21 cellular contexts compared by ENCODE assay signal in the genomic region with DNA sequence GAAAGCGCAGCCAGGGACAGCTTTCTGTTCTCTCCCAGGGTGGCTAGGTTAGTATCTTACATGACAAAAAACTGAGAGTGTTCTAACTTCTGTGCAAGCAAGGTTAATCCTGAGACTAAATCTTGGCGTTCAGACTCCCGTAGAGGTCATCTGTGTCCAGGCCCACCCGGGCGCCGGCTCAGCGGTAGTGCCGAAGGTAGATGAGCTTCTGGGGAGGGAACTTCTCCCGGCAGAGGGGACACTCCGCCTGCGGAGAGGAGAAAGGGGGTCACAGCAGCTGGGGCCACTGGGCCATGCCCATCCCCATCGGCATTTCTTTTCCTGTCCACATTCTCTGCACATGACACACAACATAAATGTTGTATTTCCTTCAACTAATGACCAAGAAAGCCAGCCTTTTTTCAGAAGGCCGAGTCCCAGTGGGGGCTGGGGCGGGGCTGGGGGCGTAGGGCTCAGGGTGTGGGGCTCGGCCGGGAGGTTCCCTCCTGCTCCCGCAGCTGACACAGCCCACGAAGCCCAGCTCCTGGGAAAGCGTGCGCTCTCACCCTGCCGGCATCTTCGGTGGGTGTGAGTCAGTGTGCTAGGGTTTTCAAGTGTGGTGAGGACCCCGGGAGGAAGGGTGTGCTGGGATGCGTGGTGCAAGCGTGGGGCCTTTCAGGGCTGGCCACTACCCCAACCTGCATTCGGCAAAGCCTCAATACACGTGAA. TPM values are rescaled to one million over a fixed set of nuclear protein-coding genes. Genes with fewer than 3 reads are reported as not detected.
DNase-seq lines count a peak whose midpoint lies in the region; ATAC-seq and TF ChIP-seq lines count a peak whose summit lies in the region.
"Had no signal": no experiment of that assay in that cellular context is flagged by ENCODE, and none has a peak within 500 bp of the region (broad histone marks: within the 10 kb centered on the region; RNA-seq: fewer than 3 reads in every experiment).

No MANE protein-coding gene starts in this region.

- peaks cover 40% of the 10 kb centered on the region for H3K36me3 Mint-ChIP-seq in activated CD4-positive, alpha-beta T cell treated with anti-CD3 and anti-CD28 coated beads, Interleukin-2, amount 10 ng/mL, durations not matched to agents 24 days and 14 days (ENCODE audit: low read depth)
- H3K36me3 Mint-ChIP-seq: natural killer cell had no signal

- TF ChIP-seq CTCF in Panc1 (IDR thresholded peaks at IDR 0.05): no peak
- no peak for TF ChIP-seq CTCF in ovary (IDR thresholded peaks at IDR 0.05)
- TF ChIP-seq CTCF in tibial artery (IDR thresholded peaks at IDR 0.05): no peak

- no TSS peak for BruUV-seq in Panc1 (replicated peaks; lab: Mats Ljungman, UMichigan)

- H3K9me3 Mint-ChIP-seq in activated CD4-positive, alpha-beta T cell treated with anti-CD3 and anti-CD28 coated beads, Interleukin-2, amount 10 ng/mL, durations not matched to agents 24 days and 14 days: no peaks in the 10 kb centered on the region
- H3K9me3 Mint-ChIP-seq: activated naive CD8-positive, alpha-beta T cell treated with anti-CD3 and anti-CD28 coated beads, Interleukin-2, amount 10 ng/mL, durations not matched to agents 7 days and 5 days; natural killer cell had no signal

- no peak for TF ChIP-seq EP300 in ovary (IDR thresholded peaks at IDR 0.05)

- no peak overlapping the region for H3K27ac Mint-ChIP-seq in activated CD4-positive, alpha-beta T cell treated with anti-CD3 and anti-CD28 coated beads, Interleukin-2, amount 10 ng/mL, durations not matched to agents 24 days and 14 days
- H3K27ac Mint-ChIP-seq: activated naive CD8-positive, alpha-beta T cell treated with anti-CD3 and anti-CD28 coated beads, Interleukin-2, amount 10 ng/mL, durations not matched to agents 7 days and 5 days; natural killer cell had no signal

- H3K36me3 ChIP-seq in Panc1 (ENCODE audit: control insufficient read depth, insufficient read depth, low read length) (peaks cover 13% of the 10 kb centered on the region), ovary (no peaks in the 10 kb centered on the region), tibial artery (peaks cover 44 to 95% (median 84%) of the 10 kb centered on the region in 3 donors)

- H3K4me3 Mint-ChIP-seq in activated CD4-positive, alpha-beta T cell treated with anti-CD3 and anti-CD28 coated beads, Interleukin-2, amount 10 ng/mL, durations not matched to agents 24 days and 14 days: no peak overlapping the region
- H3K4me3 Mint-ChIP-seq: activated naive CD8-positive, alpha-beta T cell treated with anti-CD3 and anti-CD28 coated beads, Interleukin-2, amount 10 ng/mL, durations not matched to agents 7 days and 5 days; natural killer cell had no signal

- H3K27ac ChIP-seq in Panc1 (ENCODE audit: low read length) (peak overlapping the region; percentile 18; the same call in 1 of the 2 replicates), ovary (peak overlapping the region; percentile 22 to 57), tibial artery (no peak overlapping the region)
- H3K27ac ChIP-seq: heart left ventricle, SJSA1 had no signal

- CTCF ChIA-PET in Panc1 (lab: Charles Lee): no interaction called here

- H3K4me3 ChIP-seq in Panc1 (ENCODE audit: low read depth in 2 of 2, low read length in 2 of 2) (no peak overlapping the region), ovary (no peak overlapping the region), tibial artery (no peak overlapping the region)
- H3K4me3 ChIP-seq: heart left ventricle, SJSA1 had no signal

- intact Hi-C loops in activated CD4-positive, alpha-beta T cell treated with anti-CD3 and anti-CD28 coated beads, Interleukin-2, amount 10 ng/mL, durations not matched to agents 24 days and 14 days (cut with micrococcal nuclease): no loop called here
- intact Hi-C loops in Panc1 (cut with micrococcal nuclease; ENCODE audit: unreplicated experiment) (no loop called here), ovary (cut with DNase I) (no loop called here), tibial artery (cut with DNase I; ENCODE audit: low total_unique reads) (no loop called here)

- H3K4me1 ChIP-seq in Panc1 (ENCODE audit: control insufficient read depth, insufficient read depth, low read length) (peaks cover 22% of the 10 kb centered on the region), ovary (ENCODE audit: insufficient read depth) (no peaks in the 10 kb centered on the region), tibial artery (no peaks in the 10 kb centered on the region)
- H3K4me1 ChIP-seq: SJSA1 had no signal

- no peak for TF ChIP-seq POLR2A in ovary (IDR thresholded peaks at IDR 0.05)

- ATAC-seq in Panc1 (peak; percentile 7; the same call in 1 of the 2 replicates), GM19467 (IDR thresholded peaks at IDR 0.05; ENCODE audit: unreplicated experiment) (no peak)
- ATAC-seq: natural killer cell had no signal

- in situ Hi-C loops in Panc1 (cut with HindIII; ENCODE audit: low pct_unique_long_range_greater_than_20kb, low sequenced_read_pairs): no loop called here

- POLR2A ChIA-PET in Panc1 (lab: Charles Lee): no interaction called here

- no peaks in the 10 kb centered on the region for H3K27me3 ChIP-seq in Panc1 (ENCODE audit: control insufficient read depth, insufficient read depth, low read length)
- no peaks in the 10 kb centered on the region for H3K27me3 ChIP-seq in ovary
- H3K27me3 ChIP-seq in tibial artery: no peaks in the 10 kb centered on the region
- H3K27me3 ChIP-seq: heart left ventricle, SJSA1 had no signal

- H3K9me3 ChIP-seq in Panc1 (ENCODE audit: control insufficient read depth, insufficient read depth, low read depth, low read length) (no peaks in the 10 kb centered on the region), ovary (no peaks in the 10 kb centered on the region), tibial artery (no peaks in the 10 kb centered on the region)
- H3K9me3 ChIP-seq: heart left ventricle, SJSA1 had no signal

- WGBS in ovary, 3 donors: 66 to 74% (median 72%) methylated on average over 27 to 28 of the region's 28 CpGs

- DNase-seq in activated CD4-positive, alpha-beta T cell treated with anti-CD3 and anti-CD28 coated beads, Interleukin-2, amount 10 ng/mL, durations not matched to agents 24 days and 14 days: peak; percentile 56
- DNase-seq in activated CD4-positive, alpha-beta T cell treated with anti-CD3 and anti-CD28 coated beads, Interleukin-2, amount 50 U/mL, for 1 hour: no peak
- DNase-seq in Panc1 (ENCODE audit: low read depth, low spot score) (no peak), dermis blood vessel endothelial cell (peak; percentile 24), ovary (no peak), tibial artery (no peak), activated T-cell treated with anti-CD3 and anti-CD28 coated beads for 4 hours (no peak)
- DNase-seq: activated CD4-positive, alpha-beta T cell treated with anti-CD3 and anti-CD28 coated beads, Interleukin-2, amount 50 U/mL, for 4 hours; activated naive CD8-positive, alpha-beta T cell treated with anti-CD3 and anti-CD28 coated beads, Interleukin-2, amount 10 ng/mL, durations not matched to agents 7 days and 5 days; caudate nucleus; DMS79; effector CD4-positive, alpha-beta T cell; heart left ventricle; KBM-7; natural killer cell; NCI-H2081 treated with DMSO at 0.1 percent for 48 hours; NCI-H510A; retina; T-helper 9 cell had no signal

- no peaks in the 10 kb centered on the region for H3K4me1 Mint-ChIP-seq in activated CD4-positive, alpha-beta T cell treated with anti-CD3 and anti-CD28 coated beads, Interleukin-2, amount 10 ng/mL, durations not matched to agents 24 days and 14 days

- H3K27me3 Mint-ChIP-seq in activated CD4-positive, alpha-beta T cell treated with anti-CD3 and anti-CD28 coated beads, Interleukin-2, amount 10 ng/mL, durations not matched to agents 24 days and 14 days: no peaks in the 10 kb centered on the region
- H3K27me3 Mint-ChIP-seq: activated naive CD8-positive, alpha-beta T cell treated with anti-CD3 and anti-CD28 coated beads, Interleukin-2, amount 10 ng/mL, durations not matched to agents 7 days and 5 days had no signal

RNA-seq across cellular contexts. Expression of gene PEX10, which starts 6.6 kb away (rescaled TPM):
- total RNA-seq in activated CD4-positive, alpha-beta T cell treated with anti-CD3 and anti-CD28 coated beads, Interleukin-2, amount 10 ng/mL, durations not matched to agents 24 days and 14 days: 22.3 and 24.2 TPM in 2 replicates
- total RNA-seq in Panc1 (2021; ENCODE audit: unreplicated experiment) (49.8 TPM), dermis blood vessel endothelial cell (33.4 and 44.9 TPM in 2 replicates), ovary (10 to 100 TPM; 14.4 to 25.9 (median 23.0) TPM)
- polyA plus RNA-seq in Panc1 (2012; ENCODE audit: insufficient read length): 69.0 TPM
- polyA plus RNA-seq in ovary: 10 to 100 TPM; 14.5 to 19.3 TPM

RNA-seq across cellular contexts. Expression of gene RER1, which starts 14.1 kb away (rescaled TPM):
- total RNA-seq in activated CD4-positive, alpha-beta T cell treated with anti-CD3 and anti-CD28 coated beads, Interleukin-2, amount 10 ng/mL, durations not matched to agents 24 days and 14 days: 164 and 171 TPM in 2 replicates
- total RNA-seq in Panc1 (2021; ENCODE audit: unreplicated experiment) (235 TPM), dermis blood vessel endothelial cell (62.6 and 64.8 TPM in 2 replicates), ovary (100 to 1,000 TPM in 3 of 7 donors, 10 to 100 TPM in 4; 51.0 to 130 (median 99.0) TPM)
- polyA plus RNA-seq in Panc1 (2012; ENCODE audit: insufficient read length): 207 TPM
- polyA plus RNA-seq in ovary: 100 to 1,000 TPM in 1 of 2 donors, 10 to 100 TPM in 1; 66.0 to 224 TPM

RNA-seq across cellular contexts. Expression of gene MORN1, which starts 14.4 kb away (rescaled TPM):
- total RNA-seq in activated CD4-positive, alpha-beta T cell treated with anti-CD3 and anti-CD28 coated beads, Interleukin-2, amount 10 ng/mL, durations not matched to agents 24 days and 14 days: 9.0 and 11.1 TPM in 2 replicates
- 21.3 TPM for total RNA-seq in Panc1 (2021; ENCODE audit: unreplicated experiment)
- polyA plus RNA-seq in Panc1 (2012; ENCODE audit: insufficient read length): 13.2 TPM
- total RNA-seq in dermis blood vessel endothelial cell: 7.4 and 7.7 TPM in 2 replicates
- total RNA-seq in ovary: 10 to 100 TPM; 15.6 to 24.2 (median 17.8) TPM
- polyA plus RNA-seq in ovary: 1 to 10 TPM; 1.7 to 8.6 TPM

Comparison
In these comparisons a context has a peak if more than half of its experiments do, and no peak if none do; other contexts are left out.
1. DNase-seq: peak in activated CD4-positive, alpha-beta T cell treated with anti-CD3 and anti-CD28 coated beads, Interleukin-2, amount 10 ng/mL, durations not matched to agents 24 days and 14 days (single experiment) and dermis blood vessel endothelial cell (single experiment); none in activated CD4-positive, alpha-beta T cell treated with anti-CD3 and anti-CD28 coated beads, Interleukin-2, amount 50 U/mL, for 1 hour (single experiment), Panc1 (single experiment), ovary (0 of 5), tibial artery (0 of 2) and activated T-cell treated with anti-CD3 and anti-CD28 coated beads for 4 hours (single experiment).
2. H3K27ac ChIP-seq: peak in Panc1 (single experiment) and ovary (2 of 2); none in tibial artery (0 of 2).